Comparison of ENCODE assay signal across 9 cellular contexts in the genomic region with DNA sequence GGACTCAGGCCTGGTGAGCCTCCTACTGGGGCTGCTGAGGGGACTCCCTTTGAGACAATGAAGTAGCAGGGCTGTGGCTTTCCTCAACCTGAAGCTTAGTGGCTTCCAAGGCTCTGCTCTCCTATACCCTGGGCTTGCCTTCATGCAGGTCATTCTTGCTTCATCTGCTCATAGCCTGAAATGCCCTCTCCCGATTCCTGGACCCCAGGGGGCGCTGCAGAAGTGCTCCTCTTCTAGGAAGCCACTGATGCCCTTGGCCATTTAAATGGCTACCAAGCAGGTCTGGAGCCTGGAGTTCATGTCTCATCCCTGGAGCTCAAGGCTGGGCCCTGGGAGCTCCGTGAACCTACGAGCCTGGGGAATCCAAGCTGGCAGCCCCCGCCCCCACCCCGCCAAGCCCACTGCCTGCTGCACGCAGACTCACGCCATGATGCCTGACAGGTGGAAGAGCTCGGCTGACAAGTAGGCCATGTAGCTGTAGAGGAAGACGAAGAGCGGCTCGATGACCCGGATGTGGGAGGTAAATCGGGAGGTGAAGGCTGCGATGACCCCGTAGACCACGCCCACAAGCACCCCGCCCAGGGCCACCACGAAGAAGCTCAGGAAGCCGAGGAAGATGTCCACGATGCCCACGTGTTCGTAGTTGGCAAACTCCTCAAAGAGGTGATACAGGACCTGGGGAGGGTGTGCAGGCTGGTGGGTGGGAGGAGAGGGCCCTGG. TPM values are rescaled to one million over a fixed set of nuclear protein-coding genes. Genes with fewer than 3 reads are reported as not detected.
A peak's percentile ranks its signal among the peaks of the same experiment; 100 is the strongest.
DNase-seq lines count a peak whose midpoint lies in the region; ATAC-seq and TF ChIP-seq lines count a peak whose summit lies in the region.
"Had no signal": no experiment of that assay in that cellular context is flagged by ENCODE, and none has a peak within 500 bp of the region (broad histone marks: within the 10 kb centered on the region; RNA-seq: fewer than 3 reads in every experiment).

No MANE protein-coding gene starts in this region.

- in situ Hi-C loops in KBM-7 (cut with MboI; ENCODE audit: low pct_unique_long_range_greater_than_20kb, low sequenced_read_pairs) = loop anchor here (10.0 to 25.0 kb wide), 2 partner anchors 176 to 278 kb away; a partner anchor contains a TSS
- in situ Hi-C loops in gastrocnemius medialis (cut with MboI; ENCODE audit: low sequenced_read_pairs in 4 of 4) = loop anchor here (5.0 to 10.0 kb wide), 2 partner anchors 166 to 173 kb away; no protein-coding TSS in a partner anchor

- H3K27ac ChIP-seq in gastrocnemius medialis = no peak overlapping the region

- TF ChIP-seq CTCF in retinal pigment epithelial cell (conservative IDR thresholded peaks at IDR 0.05; ENCODE audit: low read depth, low read length) (peak; percentile 41), gastrocnemius medialis (IDR thresholded peaks at IDR 0.05 in 4 of 5, conservative IDR thresholded peaks at IDR 0.05 in 1 of 5) (no peak)

- peaks cover 14 to 20% of the 10 kb centered on the region in 2 donors for H3K4me1 ChIP-seq in gastrocnemius medialis

- H3K4me3 Mint-ChIP-seq in activated naive CD8-positive, alpha-beta T cell treated with anti-CD3 and anti-CD28 coated beads, Interleukin-2, amount 50 U/mL, for 24 hours = no peak overlapping the region

- TF ChIP-seq POLR2A in gastrocnemius medialis (IDR thresholded peaks at IDR 0.05) = no peak

- no peak overlapping the region for H3K27ac Mint-ChIP-seq in activated naive CD8-positive, alpha-beta T cell treated with anti-CD3 and anti-CD28 coated beads, Interleukin-2, amount 50 U/mL, for 24 hours

- no peaks in the 10 kb centered on the region for H3K27me3 Mint-ChIP-seq in activated naive CD8-positive, alpha-beta T cell treated with anti-CD3 and anti-CD28 coated beads, Interleukin-2, amount 50 U/mL, for 24 hours

- intact Hi-C loops in gastrocnemius medialis (cut with DNase I; ENCODE audit: low total_unique reads) = no loop called here

- no peaks in the 10 kb centered on the region for H3K36me3 ChIP-seq in gastrocnemius medialis

- DNase-seq in NCI-H82 (lab: John Stamatoyannopoulos, UW) (peak; percentile 63), NCI-H82 treated with DMSO at 0.1 percent for 48 hours (lab: John Stamatoyannopoulos, UW; ENCODE audit: unreplicated experiment) (no peak), KBM-7 (peak; percentile 57), retinal pigment epithelial cell (ENCODE audit: low read depth) (no peak), amniotic stem cell (lab: John Stamatoyannopoulos, UW) (no peak), gastrocnemius medialis (no peak)
- peak; percentile 51 for DNase-seq in activated naive CD8-positive, alpha-beta T cell treated with anti-CD3 and anti-CD28 coated beads, Interleukin-2, amount 50 U/mL, for 24 hours
- DNase-seq: T1000 had no signal

- no peaks in the 10 kb centered on the region for H3K9me3 Mint-ChIP-seq in activated naive CD8-positive, alpha-beta T cell treated with anti-CD3 and anti-CD28 coated beads, Interleukin-2, amount 50 U/mL, for 24 hours

- no peaks in the 10 kb centered on the region for H3K27me3 ChIP-seq in gastrocnemius medialis

- no peak for ATAC-seq in activated naive CD8-positive, alpha-beta T cell treated with anti-CD3 and anti-CD28 coated beads, Interleukin-2, amount 50 U/mL, for 24 hours
- no peak for ATAC-seq in HG03521 (IDR thresholded peaks at IDR 0.05; ENCODE audit: unreplicated experiment)
- no peak for ATAC-seq in gastrocnemius medialis

- H3K9me3 ChIP-seq in gastrocnemius medialis = no peaks in the 10 kb centered on the region

- H3K4me3 ChIP-seq in retinal pigment epithelial cell (ENCODE audit: low read length) = no peak overlapping the region
- no peak overlapping the region for H3K4me3 ChIP-seq in gastrocnemius medialis

- peaks cover 13% of the 10 kb centered on the region for H3K36me3 Mint-ChIP-seq in activated naive CD8-positive, alpha-beta T cell treated with anti-CD3 and anti-CD28 coated beads, Interleukin-2, amount 50 U/mL, for 24 hours (ENCODE audit: low read depth)

- peaks cover 47% of the 10 kb centered on the region for H3K4me1 Mint-ChIP-seq in activated naive CD8-positive, alpha-beta T cell treated with anti-CD3 and anti-CD28 coated beads, Interleukin-2, amount 50 U/mL, for 24 hours

RNA-seq across cellular contexts. Expression of a gene that starts 45.7 kb away (rescaled TPM):
- 1 to 10 TPM; 2.5 to 4.3 (median 3.7) TPM for total RNA-seq in gastrocnemius medialis

Comparison
In these comparisons a context has a peak if more than half of its experiments do, and no peak if none do; other contexts are left out.
1. DNase-seq: peak in NCI-H82 (single experiment), KBM-7 (single experiment) and activated naive CD8-positive, alpha-beta T cell treated with anti-CD3 and anti-CD28 coated beads, Interleukin-2, amount 50 U/mL, for 24 hours (single experiment); none in NCI-H82 treated with DMSO at 0.1 percent for 48 hours (single experiment), retinal pigment epithelial cell (single experiment), amniotic stem cell (single experiment) and gastrocnemius medialis (0 of 2).